ENCODE assay signal across 8 cellular contexts in the genomic region with DNA sequence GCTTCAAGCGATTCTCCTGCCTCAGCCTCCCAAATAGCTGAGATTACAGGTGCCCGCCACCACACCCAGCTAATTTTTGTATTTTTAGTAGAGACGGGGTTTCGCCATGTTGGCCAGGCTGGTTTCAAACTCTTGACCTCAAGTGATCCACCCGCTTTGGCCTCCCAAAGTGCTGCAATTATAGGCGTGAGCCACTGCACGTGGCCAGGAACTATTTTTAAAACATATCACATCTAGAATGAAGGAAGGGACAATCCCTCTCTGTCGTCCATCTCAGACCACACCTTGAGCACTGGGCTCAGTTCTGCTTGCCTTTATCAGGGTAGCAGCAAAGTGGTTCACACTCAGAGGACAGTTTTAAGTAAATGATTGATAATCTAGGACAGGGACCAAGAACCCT.
DNase-seq lines count a peak whose midpoint lies in the region; ATAC-seq, FAIRE-seq and TF ChIP-seq lines count a peak whose summit lies in the region.
"Not testable (repeated sequence)": the region's sequence is repeated elsewhere in the genome, so short reads cannot be mapped to it uniquely, and the experiment has no call there.

No MANE protein-coding gene starts in this region.

- peak overlapping the region; percentile 83; the same call in 1 of the 2 replicates for H2BK20ac ChIP-seq in IMR-90 (ENCODE audit: low read depth, low read length)

- peak overlapping the region; percentile 96; the same call in 1 of the 2 replicates for H3K27ac Mint-ChIP-seq in HFFc6

- BruUV-seq in IMR-90 (replicated peaks; lab: Mats Ljungman, UMichigan); K562 (replicated peaks; lab: Mats Ljungman, UMichigan): not testable (repeated sequence)

- H4K5ac ChIP-seq in IMR-90 (ENCODE audit: low read depth, low read length), result not testable (repeated sequence)

- peaks cover 23% of the 10 kb centered on the region for H3K4me1 ChIP-seq in IMR-90 (ENCODE audit: control insufficient read depth, insufficient read depth, low read length)
- not testable (repeated sequence) for H3K4me1 ChIP-seq in K562 (replicated peaks in 1 of 2; ENCODE audit: control insufficient read depth in 2 of 2, insufficient read depth in 2 of 2, low read length in 2 of 2); trophoblast cell (ENCODE audit: control insufficient read depth in 1 of 2, insufficient read depth in 2 of 2, low read length in 2 of 2)
- peaks cover 30% of the 10 kb centered on the region for H3K4me1 ChIP-seq in lower lobe of right lung
- peaks cover 0 to 15% (median 0%) of the 10 kb centered on the region in 4 donors for H3K4me1 ChIP-seq in upper lobe of left lung

- in situ Hi-C loops in IMR-90 (cut with MboI; ENCODE audit: low sequenced_read_pairs); K562 (cut with MboI): not testable (repeated sequence)

- CTCF ChIA-PET in IMR-90 (lab: Yijun Ruan, JAX), result interaction anchor here (0.6 kb wide), 1 partner anchor 290 kb away, joined by 3 read pairs; no protein-coding TSS in a partner anchor
- CTCF ChIA-PET in K562 (lab: Yijun Ruan, JAX; ENCODE audit: low intra/inter-chr PET ratio), result not testable (repeated sequence)

- H2BK15ac ChIP-seq in IMR-90 (ENCODE audit: low read depth, low read length), result peak overlapping the region; percentile 65; the same call in 1 of the 3 replicates

- H3K9me3 ChIP-seq in IMR-90 (ENCODE audit: control insufficient read depth, insufficient read depth, low read length); K562 (replicated peaks; ENCODE audit: control insufficient read depth, insufficient read depth, low read depth, low read length); lower lobe of right lung; trophoblast cell (ENCODE audit: insufficient read depth, low read depth, low read length); upper lobe of left lung: not testable (repeated sequence)

- not testable (repeated sequence) for H3K9me3 Mint-ChIP-seq in HFFc6

- peak overlapping the region; percentile 89 for H4K91ac ChIP-seq in IMR-90 (ENCODE audit: insufficient read depth, low read depth, low read length)
- H4K91ac ChIP-seq in trophoblast cell (ENCODE audit: low read depth, low read length), result not testable (repeated sequence)

- not testable (repeated sequence) for DNase-seq in HFFc6, IMR-90, lower lobe of right lung, upper lobe of left lung
- DNase-seq in K562 (ENCODE audit: extremely low read depth in 1 of 4, low spot score in 3 of 4) (peak in 1 of 4 experiments; percentile 13), cardiac septum (ENCODE audit: low spot score) (peak; percentile 39), trophoblast cell (peak; percentile 43 to 57), ureter (ENCODE audit: low spot score) (peak; percentile 13)

- not testable (repeated sequence) for H3K27me3 ChIP-seq in IMR-90 (ENCODE audit: control insufficient read depth, insufficient read depth, low read length); K562 (ENCODE audit: control insufficient read depth in 2 of 2, insufficient read depth in 2 of 2, low read length in 2 of 2); lower lobe of right lung (ENCODE audit: low read depth); trophoblast cell (ENCODE audit: insufficient read depth, low read length); upper lobe of left lung

- H2BK5ac ChIP-seq in IMR-90 (ENCODE audit: low read depth, low read length, poor library complexity, severe bottlenecking), result peak overlapping the region; percentile 93
- not testable (repeated sequence) for H2BK5ac ChIP-seq in trophoblast cell (ENCODE audit: low read depth, low read length, poor library complexity)

- TF ChIP-seq CTCF in HFFc6 (IDR thresholded peaks at IDR 0.05); IMR-90 (conservative IDR thresholded peaks at IDR 0.05; ENCODE audit: low read depth, low read length); K562 (IDR thresholded peaks at IDR 0.05 in 2 of 3, conservative IDR thresholded peaks at IDR 0.05 in 1 of 3; ENCODE audit: insufficient read depth in 2 of 3, low read depth in 1 of 3, low read length in 3 of 3); lower lobe of right lung (IDR thresholded peaks at IDR 0.05); upper lobe of left lung (IDR thresholded peaks at IDR 0.05): not testable (repeated sequence)

- not testable (repeated sequence) for ATAC-seq in IMR-90 (ENCODE audit: low read depth); K562; lower lobe of right lung; upper lobe of left lung (ENCODE audit: low FRiP score in 2 of 2)

- peak overlapping the region; percentile 91; the same call in 1 of the 2 replicates for H3K4ac ChIP-seq in IMR-90 (ENCODE audit: low read depth, low read length)
- not testable (repeated sequence) for H3K4ac ChIP-seq in trophoblast cell (ENCODE audit: low read depth, low read length)

- no CpG with 5 or more reads among the region's 8 CpGs for WGBS in IMR-90 (ENCODE audit: extremely low coverage in 2 of 2, insufficient read length in 1 of 2), 2 experiments
- WGBS in K562 (ENCODE audit: insufficient coverage, low coverage, missing lambda C conversion rate), result 24% methylated on average over 6 of the region's 8 CpGs
- WGBS in trophoblast cell (ENCODE audit: extremely low coverage, insufficient coverage, insufficient read length), result no CpG with 5 or more reads among the region's 8 CpGs
- WGBS in upper lobe of left lung, 2 donors, result 78 to 80% methylated on average over 8 of the region's 8 CpGs

- not testable (repeated sequence) for H3K4me2 ChIP-seq in IMR-90 (ENCODE audit: low read depth, low read length); K562 (ENCODE audit: insufficient read depth, low read length); trophoblast cell (ENCODE audit: low read length)

- not testable (repeated sequence) for TF ChIP-seq POLR2A in IMR-90 (IDR thresholded peaks at IDR 0.05; ENCODE audit: low read depth, low read length); K562 (conservative IDR thresholded peaks at IDR 0.05); upper lobe of left lung (IDR thresholded peaks at IDR 0.05)

- dilution Hi-C loops in IMR-90 (cut with HindIII; ENCODE audit: low sequenced_read_pairs, unreplicated experiment), result not testable (repeated sequence)

- not testable (repeated sequence) for H3K79me2 ChIP-seq in K562 (ENCODE audit: control insufficient read depth, insufficient read depth, low read length); trophoblast cell (ENCODE audit: control insufficient read depth, insufficient read depth, low read length, poor library complexity)

- not testable (repeated sequence) for H2BK12ac ChIP-seq in trophoblast cell (ENCODE audit: low read length)

- not testable (repeated sequence) for H2AK9ac ChIP-seq in IMR-90 (replicated peaks; ENCODE audit: low read depth, low read length, poor library complexity)

- peak overlapping the region; percentile 59; the same call in 1 of the 2 replicates for H3K23ac ChIP-seq in IMR-90 (ENCODE audit: low read depth, low read length)
- H3K23ac ChIP-seq in trophoblast cell (ENCODE audit: low read length), result not testable (repeated sequence)

- H3K27me3 Mint-ChIP-seq in HFFc6 (ENCODE audit: insufficient read depth), result not testable (repeated sequence)

- POLR2A ChIA-PET in IMR-90 (lab: Charles Lee; ENCODE audit: unreplicated experiment), result not testable (repeated sequence)
- POLR2A ChIA-PET in K562 (lab: Yijun Ruan, JAX), result interaction anchor here (0.7 kb wide), 1 partner anchor 496 kb away, joined by 3 read pairs; no protein-coding TSS in a partner anchor

- H3K4me3 Mint-ChIP-seq in HFFc6, result not testable (repeated sequence)

- H2AK5ac ChIP-seq in IMR-90 (ENCODE audit: low read depth, low read length), result peak overlapping the region; percentile 98
- H2AK5ac ChIP-seq in trophoblast cell (ENCODE audit: low read length), result not testable (repeated sequence)

- not testable (repeated sequence) for H4K20me1 ChIP-seq in IMR-90 (ENCODE audit: insufficient read depth, low read length); K562 (replicated peaks; ENCODE audit: control insufficient read depth, insufficient read depth, low read length)

- peaks cover 40% of the 10 kb centered on the region for H3K4me1 Mint-ChIP-seq in HFFc6 (ENCODE audit: low read depth)

- intact Hi-C loops in IMR-90 (cut with micrococcal nuclease); K562 (cut with micrococcal nuclease); cardiac septum (cut with DNase I); lower lobe of right lung (cut with DNase I): not testable (repeated sequence)

- peak overlapping the region; percentile 85; the same call in 1 of the 2 replicates for H3K14ac ChIP-seq in IMR-90 (replicated peaks; ENCODE audit: low read depth, low read length)
- not testable (repeated sequence) for H3K14ac ChIP-seq in trophoblast cell (ENCODE audit: low read length)

- H3K36me3 Mint-ChIP-seq in HFFc6 (ENCODE audit: low read depth), result not testable (repeated sequence)

- H3K18ac ChIP-seq in IMR-90 (ENCODE audit: low read depth, low read length); trophoblast cell (ENCODE audit: low read length): not testable (repeated sequence)

- peak overlapping the region; percentile 44 to 95; a peak in 3 of 4 replicates for H4K8ac ChIP-seq in IMR-90 (ENCODE audit: low read depth in 2 of 2, low read length in 2 of 2)
- not testable (repeated sequence) for H4K8ac ChIP-seq in trophoblast cell (ENCODE audit: low read depth, low read length)

- not testable (repeated sequence) for H3K56ac ChIP-seq in IMR-90 (ENCODE audit: extremely low read depth, insufficient read depth, low read length)

- not testable (repeated sequence) for TF ChIP-seq EP300 in K562 (IDR thresholded peaks at IDR 0.05; ENCODE audit: low read length); upper lobe of left lung (IDR thresholded peaks at IDR 0.05)

- FAIRE-seq in K562 (lab: Jason Lieb, UNC), result peak; percentile 65

- H3K4me3 ChIP-seq in IMR-90 (ENCODE audit: insufficient read depth, low read depth, low read length); K562; lower lobe of right lung; trophoblast cell (ENCODE audit: low read depth, low read length); upper lobe of left lung: not testable (repeated sequence)

- H4K12ac ChIP-seq in trophoblast cell (ENCODE audit: low read depth, low read length), result not testable (repeated sequence)

- H3K36me3 ChIP-seq in IMR-90 (ENCODE audit: control insufficient read depth, insufficient read depth, low read length); K562 (ENCODE audit: control insufficient read depth, insufficient read depth, low read length); lower lobe of right lung; trophoblast cell (ENCODE audit: control insufficient read depth in 1 of 2, insufficient read depth in 2 of 2, low read length in 2 of 2); upper lobe of left lung: not testable (repeated sequence)

- not testable (repeated sequence) for H3K9ac ChIP-seq in IMR-90 (ENCODE audit: low read depth, low read length); K562 (ENCODE audit: insufficient read depth in 1 of 2, low read depth in 2 of 2, low read length in 2 of 2); trophoblast cell (ENCODE audit: low read length)

- TF ChIP-seq RAD21 in IMR-90 (IDR thresholded peaks at IDR 0.05; ENCODE audit: low read length); K562 (CRISPR knock-in tag; conservative IDR thresholded peaks at IDR 0.05 in 1 of 2, IDR thresholded peaks at IDR 0.05 in 1 of 2): not testable (repeated sequence)

- H3K27ac ChIP-seq in IMR-90 (ENCODE audit: insufficient read depth, low read length); K562 (ENCODE audit: extremely low read depth, low read depth, low read length); trophoblast cell (ENCODE audit: low read depth, low read length): not testable (repeated sequence)
- peak overlapping the region; percentile 76 for H3K27ac ChIP-seq in lower lobe of right lung
- H3K27ac ChIP-seq in upper lobe of left lung, result peak overlapping the region in 3 of 4 donors; percentile 62 to 78 (median 77)

- H3K9me1 ChIP-seq in IMR-90 (ENCODE audit: insufficient read depth, low read length), result peaks cover 34% of the 10 kb centered on the region
- H3K9me1 ChIP-seq in K562 (ENCODE audit: control insufficient read depth, insufficient read depth, low read length), result not testable (repeated sequence)

- H3K79me1 ChIP-seq in IMR-90 (ENCODE audit: low read depth in 1 of 2, low read length in 2 of 2), result peaks cover 26 to 59% of the 10 kb centered on the region in 2 experiments
- not testable (repeated sequence) for H3K79me1 ChIP-seq in trophoblast cell (ENCODE audit: low read length)

- not testable (repeated sequence) for H2AFZ ChIP-seq in IMR-90 (replicated peaks; ENCODE audit: low read length, poor library complexity); K562 (ENCODE audit: low read depth, low read length); trophoblast cell (ENCODE audit: insufficient read depth, low read length, poor library complexity)

- H2BK120ac ChIP-seq in IMR-90 (ENCODE audit: low read depth, low read length), result peak overlapping the region; percentile 90
- not testable (repeated sequence) for H2BK120ac ChIP-seq in trophoblast cell (ENCODE audit: insufficient read depth, low read length, poor library complexity)
